15 cellular contexts compared by ENCODE assay signal in the genomic region with DNA sequence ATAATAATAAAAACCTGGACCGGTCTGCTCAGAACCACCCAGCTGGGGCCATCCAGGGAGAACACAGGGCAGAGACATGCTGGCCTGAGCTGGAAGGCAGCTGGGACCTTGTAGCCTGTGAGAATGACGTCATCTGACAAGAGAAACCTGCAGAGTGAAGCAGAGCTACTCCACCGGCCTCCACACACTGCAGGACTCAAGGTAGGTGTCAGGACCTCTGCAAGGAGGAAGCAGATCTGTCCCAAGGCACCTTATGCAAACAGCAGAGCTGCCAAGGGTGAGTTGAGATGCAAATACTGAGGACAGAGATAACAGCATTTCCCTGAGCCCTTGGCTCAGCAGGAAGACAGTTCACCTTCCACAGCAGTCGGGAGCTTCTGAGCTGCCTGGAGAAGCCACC. TPM values are rescaled to one million over a fixed set of nuclear protein-coding genes. Genes with fewer than 3 reads are reported as not detected.
A peak's percentile ranks its signal among the peaks of the same experiment; 100 is the strongest.
DNase-seq lines count a peak whose midpoint lies in the region; ATAC-seq, FAIRE-seq and TF ChIP-seq lines count a peak whose summit lies in the region.
"Had no signal": no experiment of that assay in that cellular context is flagged by ENCODE, and none has a peak within 500 bp of the region (broad histone marks: within the 10 kb centered on the region; RNA-seq: fewer than 3 reads in every experiment).

No MANE protein-coding gene starts in this region.

- no peak for TF ChIP-seq POLR2A in GM12891 (IDR thresholded peaks at IDR 0.05; ENCODE audit: low read depth, low read length)
- no peak for TF ChIP-seq POLR2A in suprapubic skin (IDR thresholded peaks at IDR 0.05)

- WGBS in suprapubic skin: 54% methylated on average over 3 of the region's 4 CpGs

- peaks cover 9% of the 10 kb centered on the region; the same call in 2 of the 3 replicates for H3K4me1 Mint-ChIP-seq in GM23338
- H3K4me1 Mint-ChIP-seq: natural killer cell had no signal

- H3K9me3 ChIP-seq in suprapubic skin: no peaks in the 10 kb centered on the region
- H3K9me3 ChIP-seq: gastrocnemius medialis, sigmoid colon had no signal

- no peaks in the 10 kb centered on the region for H3K9me2 ChIP-seq in GM23338 (ENCODE audit: insufficient read depth)

- DNase-seq in GM12891 (ENCODE audit: insufficient read length, low spot score) (no peak), GM23338 (ENCODE audit: low spot score) (no peak), NCI-H526 treated with DMSO at 0.1 percent for 48 hours (lab: John Stamatoyannopoulos, UW) (peak; percentile 64), islet precursor cell (peak; percentile 67), NCI-H446 treated with DMSO at 0.1 percent for 48 hours (lab: John Stamatoyannopoulos, UW) (no peak), suprapubic skin (ENCODE audit: low spot score in 2 of 2) (no peak), hepatic stellate cell (ENCODE audit: low spot score) (no peak), NCI-H1048 (lab: John Stamatoyannopoulos, UW) (no peak)
- DNase-seq: activated CD4-positive, alpha-beta T cell treated with anti-CD3 and anti-CD28 coated beads for 1 hour; activated T-cell treated with anti-CD3 and anti-CD28 coated beads, Interleukin-2, amount 50 U/mL, for 4 hours; amygdala; gastrocnemius medialis; natural killer cell; NCI-H1436 treated with DMSO at 0.1 percent for 48 hours; sigmoid colon had no signal

- peak; percentile 80 for ATAC-seq in GM23338
- ATAC-seq: activated T-cell treated with anti-CD3 and anti-CD28 coated beads, Interleukin-2, amount 50 U/mL, for 4 hours; gastrocnemius medialis; natural killer cell had no signal

- no peaks in the 10 kb centered on the region for H3K9me3 Mint-ChIP-seq in GM23338
- H3K9me3 Mint-ChIP-seq: activated T-cell treated with anti-CD3 and anti-CD28 coated beads, Interleukin-2, amount 50 U/mL, for 4 hours; natural killer cell had no signal

- no peak overlapping the region for H3K4me3 ChIP-seq in GM23338
- H3K4me3 ChIP-seq in suprapubic skin: no peak overlapping the region
- H3K4me3 ChIP-seq: gastrocnemius medialis, sigmoid colon had no signal

- H3K36me3 ChIP-seq in GM23338 (ENCODE audit: insufficient read depth) (no peaks in the 10 kb centered on the region), suprapubic skin (no peaks in the 10 kb centered on the region)
- H3K36me3 ChIP-seq: gastrocnemius medialis, sigmoid colon had no signal

- H4K20me1 ChIP-seq in GM23338 (replicated peaks; ENCODE audit: insufficient read depth): no peaks in the 10 kb centered on the region

- no peaks in the 10 kb centered on the region for H3K79me2 ChIP-seq in GM23338 (replicated peaks; ENCODE audit: insufficient read depth)

- no peak for TF ChIP-seq EP300 in suprapubic skin (IDR thresholded peaks at IDR 0.05)

- H3K27me3 Mint-ChIP-seq in GM23338 (ENCODE audit: insufficient read depth, low read depth, poor library complexity): peaks cover 3% of the 10 kb centered on the region

- no peak overlapping the region for H3K4me2 ChIP-seq in GM23338

- H3K4me1 ChIP-seq in GM23338 (ENCODE audit: insufficient read depth) (peaks cover 6% of the 10 kb centered on the region), suprapubic skin (peaks cover 4% of the 10 kb centered on the region)

- H3K27ac ChIP-seq in GM23338 (ENCODE audit: low read depth) (no peak overlapping the region), suprapubic skin (no peak overlapping the region)
- H3K27ac ChIP-seq: gastrocnemius medialis, sigmoid colon had no signal

- no peaks in the 10 kb centered on the region for H3K36me3 Mint-ChIP-seq in GM23338 (ENCODE audit: low read depth)
- H3K36me3 Mint-ChIP-seq: natural killer cell had no signal

- H3K4me3 Mint-ChIP-seq in GM23338: no peak overlapping the region
- H3K4me3 Mint-ChIP-seq: activated T-cell treated with anti-CD3 and anti-CD28 coated beads, Interleukin-2, amount 50 U/mL, for 4 hours; natural killer cell had no signal

- H3K27me3 ChIP-seq in GM23338 (ENCODE audit: insufficient read depth) (no peaks in the 10 kb centered on the region), suprapubic skin (peaks cover 3% of the 10 kb centered on the region)
- H3K27me3 ChIP-seq: gastrocnemius medialis, sigmoid colon had no signal

- TF ChIP-seq CTCF in GM23338 (conservative IDR thresholded peaks at IDR 0.05; ENCODE audit: low read depth in 2 of 2): no peak
- no peak for TF ChIP-seq CTCF in suprapubic skin (IDR thresholded peaks at IDR 0.05)

- no peaks in the 10 kb centered on the region for H3F3A ChIP-seq in GM23338 (replicated peaks; ENCODE audit: low read depth)

- peak overlapping the region; percentile 43; the same call in 1 of the 2 replicates for H2AFZ ChIP-seq in GM23338

- H3K27ac Mint-ChIP-seq in GM23338: no peak overlapping the region
- H3K27ac Mint-ChIP-seq: natural killer cell had no signal

- peak; percentile 55 for FAIRE-seq in GM12891 (lab: Jason Lieb, UNC)

TF ChIP-seq in GM12891, 5 proteins besides CTCF, POLR2A, EP300 and RAD21:
- TF ChIP-seq SPI1 (IDR thresholded peaks at IDR 0.05; ENCODE audit: low read depth, low read length) (no peak), POU2F2 (IDR thresholded peaks at IDR 0.05; ENCODE audit: low read depth, low read length) (no peak), TAF1 (IDR thresholded peaks at IDR 0.05; ENCODE audit: low read depth, low read length) (no peak), POLR2AphosphoS5 (IDR thresholded peaks at IDR 0.05; ENCODE audit: low read depth, low read length) (no peak)

TF ChIP-seq in GM23338, 12 proteins besides CTCF, POLR2A, EP300 and RAD21:
- TF ChIP-seq CREB1 (CRISPR knock-in tag; IDR thresholded peaks at IDR 0.05; ENCODE audit: low read depth): no peak
- TF ChIP-seq ZNF331 (CRISPR knock-in tag; IDR thresholded peaks at IDR 0.05; ENCODE audit: low read depth): no peak
- TF ChIP-seq, protein P1, sequence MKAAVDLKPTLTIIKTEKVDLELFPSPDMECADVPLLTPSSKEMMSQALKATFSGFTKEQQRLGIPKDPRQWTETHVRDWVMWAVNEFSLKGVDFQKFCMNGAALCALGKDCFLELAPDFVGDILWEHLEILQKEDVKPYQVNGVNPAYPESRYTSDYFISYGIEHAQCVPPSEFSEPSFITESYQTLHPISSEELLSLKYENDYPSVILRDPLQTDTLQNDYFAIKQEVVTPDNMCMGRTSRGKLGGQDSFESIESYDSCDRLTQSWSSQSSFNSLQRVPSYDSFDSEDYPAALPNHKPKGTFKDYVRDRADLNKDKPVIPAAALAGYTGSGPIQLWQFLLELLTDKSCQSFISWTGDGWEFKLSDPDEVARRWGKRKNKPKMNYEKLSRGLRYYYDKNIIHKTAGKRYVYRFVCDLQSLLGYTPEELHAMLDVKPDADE (IDR thresholded peaks at IDR 0.05): no peak
- TF ChIP-seq ZNF114 (CRISPR knock-in tag; IDR thresholded peaks at IDR 0.05): no peak
- TF ChIP-seq, protein P2, sequence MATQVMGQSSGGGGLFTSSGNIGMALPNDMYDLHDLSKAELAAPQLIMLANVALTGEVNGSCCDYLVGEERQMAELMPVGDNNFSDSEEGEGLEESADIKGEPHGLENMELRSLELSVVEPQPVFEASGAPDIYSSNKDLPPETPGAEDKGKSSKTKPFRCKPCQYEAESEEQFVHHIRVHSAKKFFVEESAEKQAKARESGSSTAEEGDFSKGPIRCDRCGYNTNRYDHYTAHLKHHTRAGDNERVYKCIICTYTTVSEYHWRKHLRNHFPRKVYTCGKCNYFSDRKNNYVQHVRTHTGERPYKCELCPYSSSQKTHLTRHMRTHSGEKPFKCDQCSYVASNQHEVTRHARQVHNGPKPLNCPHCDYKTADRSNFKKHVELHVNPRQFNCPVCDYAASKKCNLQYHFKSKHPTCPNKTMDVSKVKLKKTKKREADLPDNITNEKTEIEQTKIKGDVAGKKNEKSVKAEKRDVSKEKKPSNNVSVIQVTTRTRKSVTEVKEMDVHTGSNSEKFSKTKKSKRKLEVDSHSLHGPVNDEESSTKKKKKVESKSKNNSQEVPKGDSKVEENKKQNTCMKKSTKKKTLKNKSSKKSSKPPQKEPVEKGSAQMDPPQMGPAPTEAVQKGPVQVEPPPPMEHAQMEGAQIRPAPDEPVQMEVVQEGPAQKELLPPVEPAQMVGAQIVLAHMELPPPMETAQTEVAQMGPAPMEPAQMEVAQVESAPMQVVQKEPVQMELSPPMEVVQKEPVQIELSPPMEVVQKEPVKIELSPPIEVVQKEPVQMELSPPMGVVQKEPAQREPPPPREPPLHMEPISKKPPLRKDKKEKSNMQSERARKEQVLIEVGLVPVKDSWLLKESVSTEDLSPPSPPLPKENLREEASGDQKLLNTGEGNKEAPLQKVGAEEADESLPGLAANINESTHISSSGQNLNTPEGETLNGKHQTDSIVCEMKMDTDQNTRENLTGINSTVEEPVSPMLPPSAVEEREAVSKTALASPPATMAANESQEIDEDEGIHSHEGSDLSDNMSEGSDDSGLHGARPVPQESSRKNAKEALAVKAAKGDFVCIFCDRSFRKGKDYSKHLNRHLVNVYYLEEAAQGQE (IDR thresholded peaks at IDR 0.05; ENCODE audit: unreplicated experiment): no peak
- TF ChIP-seq JUNB (IDR thresholded peaks at IDR 0.05; ENCODE audit: unreplicated experiment): no peak

RNA-seq across cellular contexts. Expression of a gene that starts 51.8 kb away (rescaled TPM):
- 1.6 TPM for polyA plus RNA-seq in GM12891 (2012; ENCODE audit: low read depth, missing spikeins)
- total RNA-seq in GM23338 (2014; rRNA removed; shearing (Covaris generic)): 41.2 and 51.2 TPM in 2 replicates
- 8.7 TPM in 2 replicates for polyA plus RNA-seq in GM23338 (2016; fragmentation: Nextera tagmentation; extraction: Ambion mirVana)
- 10 to 100 TPM in 1 of 4 donors, 1 to 10 TPM in 3; 6.6 to 15.0 (median 9.5) TPM for total RNA-seq in suprapubic skin

Comparison
In these comparisons a context has a peak if more than half of its experiments do, and no peak if none do; other contexts are left out.
1. DNase-seq: peak in NCI-H526 treated with DMSO at 0.1 percent for 48 hours (single experiment) and islet precursor cell (single experiment); none in GM12891 (single experiment), GM23338 (single experiment), NCI-H446 treated with DMSO at 0.1 percent for 48 hours (single experiment), suprapubic skin (0 of 2), hepatic stellate cell (single experiment) and NCI-H1048 (single experiment).